Comparison of ENCODE assay signal across 8 cellular contexts in genomic region chr2:55618649-55619055, GRCh38. TPM values are rescaled to one million over a fixed set of nuclear protein-coding genes. Genes with fewer than 3 reads are reported as not detected.
DNase-seq lines count a peak whose midpoint lies in the region; ATAC-seq, FAIRE-seq and TF ChIP-seq lines count a peak whose summit lies in the region.

No MANE protein-coding gene starts in this region.

- H3K36me3 Mint-ChIP-seq in WTC11, result peaks cover 14% of the 10 kb centered on the region

- H3K9me3 Mint-ChIP-seq in WTC11, result no peaks in the 10 kb centered on the region

- FAIRE-seq in GM18507 (lab: Jason Lieb, UNC), result peak; percentile 76

- H3K4me3 Mint-ChIP-seq in WTC11, result no peak overlapping the region

- H3K27me3 Mint-ChIP-seq in WTC11 (ENCODE audit: low read depth), result no peaks in the 10 kb centered on the region

- ATAC-seq in HG02943 (IDR thresholded peaks at IDR 0.05; ENCODE audit: low read depth, unreplicated experiment), result peak; percentile 33
- no peak for ATAC-seq in WTC11

- DNase-seq in AG08395 (ENCODE audit: low spot score) (peak; percentile 62), GM18507 (ENCODE audit: extremely low spot score, insufficient read length, low read depth) (peak; percentile 33), NCI-H1930 (lab: John Stamatoyannopoulos, UW) (peak; percentile 33 to 42), WTC11 (ENCODE audit: low spot score) (peak; percentile 23), choroid plexus epithelial cell (ENCODE audit: low read depth) (peak; percentile 59), kidney tubule cell (ENCODE audit: low spot score) (peak; percentile 56)
- DNase-seq in stimulated activated CD4-positive, alpha-beta T cell treated with anti-CD3 and anti-CD28 coated beads, Interleukin-4, amount 100 ng/mL, for 24 hours, result peak; percentile 59

- H3K4me1 Mint-ChIP-seq in WTC11, result peaks cover 21% of the 10 kb centered on the region

- POLR2A ChIA-PET in WTC11 (lab: Charles Lee), result no interaction called here

- CTCF ChIA-PET in WTC11 (lab: Charles Lee), result interaction anchor here (1.0 kb wide), 1 partner anchor 45 kb away, joined by 3 read pairs; no protein-coding TSS in a partner anchor

- TF ChIP-seq CTCF in WTC11 (IDR thresholded peaks at IDR 0.05) (no peak), choroid plexus epithelial cell (conservative IDR thresholded peaks at IDR 0.05; ENCODE audit: low read depth, low read length) (peak; percentile 4)

- peak overlapping the region; percentile 87 for H3K4me3 ChIP-seq in choroid plexus epithelial cell (ENCODE audit: low read depth, low read length)

- no peak overlapping the region for H3K27ac Mint-ChIP-seq in WTC11

TF ChIP-seq in WTC11, 78 proteins besides CTCF, POLR2A, EP300 and RAD21:
- no peak for TF ChIP-seq ZNF416 (CRISPR knock-in tag; IDR thresholded peaks at IDR 0.05)
- TF ChIP-seq, protein P1, sequence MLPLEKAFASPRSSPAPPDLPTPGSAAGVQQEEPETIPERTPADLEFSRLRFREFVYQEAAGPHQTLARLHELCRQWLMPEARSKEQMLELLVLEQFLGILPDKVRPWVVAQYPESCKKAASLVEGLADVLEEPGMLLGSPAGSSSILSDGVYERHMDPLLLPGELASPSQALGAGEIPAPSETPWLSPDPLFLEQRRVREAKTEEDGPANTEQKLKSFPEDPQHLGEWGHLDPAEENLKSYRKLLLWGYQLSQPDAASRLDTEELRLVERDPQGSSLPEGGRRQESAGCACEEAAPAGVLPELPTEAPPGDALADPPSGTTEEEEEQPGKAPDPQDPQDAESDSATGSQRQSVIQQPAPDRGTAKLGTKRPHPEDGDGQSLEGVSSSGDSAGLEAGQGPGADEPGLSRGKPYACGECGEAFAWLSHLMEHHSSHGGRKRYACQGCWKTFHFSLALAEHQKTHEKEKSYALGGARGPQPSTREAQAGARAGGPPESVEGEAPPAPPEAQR (CRISPR knock-in tag; IDR thresholded peaks at IDR 0.05), result no peak
- TF ChIP-seq GABPB1 (CRISPR knock-in tag; IDR thresholded peaks at IDR 0.05), result peak; percentile 30; the same call in 1 of the 2 replicates
- TF ChIP-seq, protein P2, sequence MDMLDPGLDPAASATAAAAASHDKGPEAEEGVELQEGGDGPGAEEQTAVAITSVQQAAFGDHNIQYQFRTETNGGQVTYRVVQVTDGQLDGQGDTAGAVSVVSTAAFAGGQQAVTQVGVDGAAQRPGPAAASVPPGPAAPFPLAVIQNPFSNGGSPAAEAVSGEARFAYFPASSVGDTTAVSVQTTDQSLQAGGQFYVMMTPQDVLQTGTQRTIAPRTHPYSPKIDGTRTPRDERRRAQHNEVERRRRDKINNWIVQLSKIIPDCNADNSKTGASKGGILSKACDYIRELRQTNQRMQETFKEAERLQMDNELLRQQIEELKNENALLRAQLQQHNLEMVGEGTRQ (CRISPR knock-in tag; IDR thresholded peaks at IDR 0.05), result no peak
- peak; percentile 42; the same call in 1 of the 2 replicates for TF ChIP-seq FOXK1 (CRISPR knock-in tag; IDR thresholded peaks at IDR 0.05)
- peak; percentile 26; the same call in 1 of the 2 replicates for TF ChIP-seq ZNF219 (CRISPR knock-in tag; IDR thresholded peaks at IDR 0.05; ENCODE audit: borderline replicate concordance)
- TF ChIP-seq MLX (CRISPR knock-in tag; IDR thresholded peaks at IDR 0.05), result no peak
TF ChIP-seq in WTC11: peak in this region for 3.

RNA-seq across cellular contexts. Expression of gene PPP4R3B, which starts 1.2 kb away (rescaled TPM):
- total RNA-seq in WTC11 (2021), result 38.2 to 41.4 TPM (median 39.0 TPM) in 3 replicates
